Comparison of ENCODE assay signal across 17 cellular contexts in genomic region chr2:10533811-10534321, GRCh38.
DNase-seq lines count a peak whose midpoint lies in the region; ATAC-seq, FAIRE-seq and TF ChIP-seq lines count a peak whose summit lies in the region.
"Had no signal": no experiment of that assay in that cellular context is flagged by ENCODE, and none has a peak within 500 bp of the region (broad histone marks: within the 10 kb centered on the region; RNA-seq: fewer than 3 reads in every experiment).

No MANE protein-coding gene starts in this region.

- FAIRE-seq in urothelium cell line (lab: Jason Lieb, UNC) = peak; percentile 90
- FAIRE-seq: D721Med had no signal

- no CpG with 5 or more reads among the region's 9 CpGs for WGBS in mesendoderm (ENCODE audit: extremely low coverage, insufficient coverage, low lambda C conversion rate)

- no peaks in the 10 kb centered on the region for H3K9me3 ChIP-seq in left ventricle myocardium inferior (replicated peaks)
- H3K9me3 ChIP-seq: prostate gland, transverse colon had no signal

- no peak overlapping the region for H4K8ac ChIP-seq in mesendoderm (ENCODE audit: low read depth, low read length)

- no peak overlapping the region for H2BK15ac ChIP-seq in mesendoderm (replicated peaks; ENCODE audit: low read depth)

- no peaks in the 10 kb centered on the region for H3K79me1 ChIP-seq in mesendoderm (ENCODE audit: low read length)

- H3K56ac ChIP-seq in mesendoderm (ENCODE audit: low read length) = no peak overlapping the region

- H3K4me1 ChIP-seq in left ventricle myocardium inferior (no peaks in the 10 kb centered on the region), mesendoderm (ENCODE audit: control insufficient read depth, low read depth, low read length) (no peaks in the 10 kb centered on the region)
- H3K4me1 ChIP-seq: prostate gland, transverse colon had no signal

- no peaks in the 10 kb centered on the region for H3K79me2 ChIP-seq in mesendoderm (ENCODE audit: control insufficient read depth, insufficient read depth, low read length)

- H2BK120ac ChIP-seq in mesendoderm (ENCODE audit: low read depth, low read length) = no peak overlapping the region

- ATAC-seq in left ventricle myocardium superior = no peak
- ATAC-seq: SK-N-SH treated with all-trans-retinoic acid at 6 μM for 48 hours had no signal

- no peak overlapping the region for H3K23ac ChIP-seq in mesendoderm (ENCODE audit: low read length)

- H2BK5ac ChIP-seq in mesendoderm (ENCODE audit: low read length) = no peak overlapping the region

- no peak overlapping the region for H2AK5ac ChIP-seq in mesendoderm (ENCODE audit: low read length)

- H4K5ac ChIP-seq in mesendoderm (ENCODE audit: low read length) = no peak overlapping the region

- H3K18ac ChIP-seq in mesendoderm (ENCODE audit: low read length) = no peak overlapping the region

- H3K27me3 ChIP-seq in left ventricle myocardium inferior (ENCODE audit: low read depth) (no peaks in the 10 kb centered on the region), mesendoderm (ENCODE audit: insufficient read depth, low read length, poor library complexity) (no peaks in the 10 kb centered on the region)
- H3K27me3 ChIP-seq: transverse colon had no signal

- no peak for TF ChIP-seq CTCF in left ventricle myocardium inferior (IDR thresholded peaks at IDR 0.05; ENCODE audit: borderline replicate concordance)
- TF ChIP-seq CTCF in fibroblast of villous mesenchyme (IDR thresholded peaks at IDR 0.05; ENCODE audit: insufficient read depth, low read depth, low read length) = no peak
- no peak for TF ChIP-seq CTCF in foreskin fibroblast (IDR thresholded peaks at IDR 0.05; ENCODE audit: low read depth, low read length)

- H3K36me3 ChIP-seq in left ventricle myocardium inferior (no peaks in the 10 kb centered on the region), mesendoderm (ENCODE audit: control insufficient read depth, insufficient read depth, low read length) (no peaks in the 10 kb centered on the region)
- H3K36me3 ChIP-seq: prostate gland, transverse colon had no signal

- H3K9ac ChIP-seq in mesendoderm (ENCODE audit: low read length) = no peak overlapping the region

- no peak overlapping the region for H3K4me3 ChIP-seq in left ventricle myocardium inferior
- no peak overlapping the region for H3K4me3 ChIP-seq in fibroblast of villous mesenchyme (ENCODE audit: low read depth, low read length)
- no peak overlapping the region for H3K4me3 ChIP-seq in mesendoderm (ENCODE audit: low read length)
- no peak overlapping the region for H3K4me3 ChIP-seq in foreskin fibroblast (ENCODE audit: low read depth in 1 of 2, low read length in 2 of 2)
- H3K4me3 ChIP-seq: prostate gland, transverse colon had no signal

- no peak overlapping the region for H3K27ac ChIP-seq in left ventricle myocardium inferior (replicated peaks)
- no peak overlapping the region for H3K27ac ChIP-seq in mesendoderm (ENCODE audit: low read depth, low read length)
- H3K27ac ChIP-seq: prostate gland, transverse colon had no signal

- H3K4me2 ChIP-seq in mesendoderm (ENCODE audit: low read length) = no peak overlapping the region

- intact Hi-C loops in left ventricle myocardium superior (cut with micrococcal nuclease) = no loop called here
- intact Hi-C loops in left ventricle myocardium inferior (cut with micrococcal nuclease) = no loop called here

- no peak overlapping the region for H3K4ac ChIP-seq in mesendoderm (ENCODE audit: low read depth, low read length)

- peak; percentile 26 for DNase-seq in left ventricle myocardium superior
- no peak for DNase-seq in left ventricle myocardium inferior
- DNase-seq in RPMI8226 = peak; percentile 60
- peak; percentile 24 for DNase-seq in fibroblast of villous mesenchyme (ENCODE audit: low read depth)
- DNase-seq in urothelium cell line (ENCODE audit: low spot score) = peak; percentile 59
- no peak for DNase-seq in mesendoderm
- DNase-seq in foreskin fibroblast = no peak
- DNase-seq in activated CD4-positive, alpha-beta T cell treated with anti-CD3 and anti-CD28 coated beads for 48 hours = no peak
- DNase-seq: activated naive CD8-positive, alpha-beta T cell treated with anti-CD3 and anti-CD28 coated beads for 36 hours; NCI-H187 treated with DMSO at 0.1 percent for 48 hours; NCI-H82; stimulated activated CD4-positive, alpha-beta T cell treated with anti-CD3 and anti-CD28 coated beads, Interleukin-1b, Interleukin-23, amount 100 ng/mL, for 48 hours; stimulated activated CD8-positive, alpha-beta memory T cell treated with anti-CD3 and anti-CD28 coated beads, Interleukin-4, amount 100 ng/mL, for 48 hours; transverse colon had no signal

Comparison
In these comparisons a context has a peak if more than half of its experiments do, and no peak if none do; other contexts are left out.
1. DNase-seq: peak in left ventricle myocardium superior (single experiment), RPMI8226 (single experiment), fibroblast of villous mesenchyme (single experiment) and urothelium cell line (single experiment); none in left ventricle myocardium inferior (single experiment), mesendoderm (single experiment), foreskin fibroblast (0 of 2) and activated CD4-positive, alpha-beta T cell treated with anti-CD3 and anti-CD28 coated beads for 48 hours (single experiment).